In genomic region chr12:5912437-5913334, GRCh38 we compare ENCODE assay signal across 15 cellular contexts. TPM values are rescaled to one million over a fixed set of nuclear protein-coding genes. Genes with fewer than 3 reads are reported as not detected.
A peak's percentile ranks its signal among the peaks of the same experiment; 100 is the strongest.
DNase-seq lines count a peak whose midpoint lies in the region; ATAC-seq and TF ChIP-seq lines count a peak whose summit lies in the region.
"Had no signal": no experiment of that assay in that cellular context is flagged by ENCODE, and none has a peak within 500 bp of the region (broad histone marks: within the 10 kb centered on the region; RNA-seq: fewer than 3 reads in every experiment).

No MANE protein-coding gene starts in this region.

- intact Hi-C loops in MCF 10A (cut with micrococcal nuclease) (no loop called here), breast epithelium (cut with DNase I; ENCODE audit: low total_unique reads) (no loop called here), PC-3 (cut with micrococcal nuclease) (no loop called here), uterus (cut with DNase I; ENCODE audit: low total_unique reads) (no loop called here)

- POLR2A ChIA-PET in MCF 10A (lab: Yijun Ruan, JAX) (no interaction called here), PC-3 (lab: Charles Lee; ENCODE audit: unreplicated experiment) (no interaction called here)

- no peak overlapping the region for H3K27ac Mint-ChIP-seq in MCF 10A (ENCODE audit: low read depth, unreplicated experiment)
- H3K27ac Mint-ChIP-seq: activated naive CD4-positive, alpha-beta T cell treated with anti-CD3 and anti-CD28 coated beads, Interleukin-2, amount 10 ng/mL, durations not matched to agents 7 days and 5 days; IgD-negative memory B cell had no signal

- no peaks in the 10 kb centered on the region for H3K36me3 Mint-ChIP-seq in MCF 10A (ENCODE audit: insufficient read depth, unreplicated experiment)
- H3K36me3 Mint-ChIP-seq: activated naive CD4-positive, alpha-beta T cell treated with anti-CD3 and anti-CD28 coated beads, Interleukin-2, amount 10 ng/mL, durations not matched to agents 7 days and 5 days; IgD-negative memory B cell had no signal

- H3K9me2 ChIP-seq in PC-3 (replicated peaks; ENCODE audit: low read length): no peaks in the 10 kb centered on the region

- no peak overlapping the region for H3K4me2 ChIP-seq in PC-3 (ENCODE audit: low read length)

- no peaks in the 10 kb centered on the region for H3K79me2 ChIP-seq in PC-3 (ENCODE audit: low read length)

- H3K9ac ChIP-seq in PC-3 (ENCODE audit: low read length): no peak overlapping the region

- no peak for TF ChIP-seq POLR2A in breast epithelium (IDR thresholded peaks at IDR 0.05)
- no peak for TF ChIP-seq POLR2A in uterus (IDR thresholded peaks at IDR 0.05)

- no peak overlapping the region for H3K4me3 Mint-ChIP-seq in MCF 10A (ENCODE audit: unreplicated experiment)
- H3K4me3 Mint-ChIP-seq: activated naive CD4-positive, alpha-beta T cell treated with anti-CD3 and anti-CD28 coated beads, Interleukin-2, amount 10 ng/mL, durations not matched to agents 7 days and 5 days; IgD-negative memory B cell had no signal

- H3K9me3 ChIP-seq in breast epithelium: no peaks in the 10 kb centered on the region
- no peaks in the 10 kb centered on the region for H3K9me3 ChIP-seq in PC-3 (ENCODE audit: low read length)
- no peaks in the 10 kb centered on the region for H3K9me3 ChIP-seq in uterus
- H3K9me3 ChIP-seq: heart right ventricle had no signal

- no peaks in the 10 kb centered on the region for H3F3A ChIP-seq in PC-3 (ENCODE audit: low read length, unreplicated experiment)

- TF ChIP-seq CTCF in MCF 10A (IDR thresholded peaks at IDR 0.05; ENCODE audit: unreplicated experiment): peak; percentile 16
- no peak for TF ChIP-seq CTCF in breast epithelium (IDR thresholded peaks at IDR 0.05)
- peak; percentile 48 for TF ChIP-seq CTCF in PC-3 (conservative IDR thresholded peaks at IDR 0.05; ENCODE audit: low read depth, low read length)
- TF ChIP-seq CTCF in foreskin keratinocyte (conservative IDR thresholded peaks at IDR 0.05): peak; percentile 24
- no peak for TF ChIP-seq CTCF in uterus (IDR thresholded peaks at IDR 0.05)

- H3K4me1 ChIP-seq in breast epithelium (no peaks in the 10 kb centered on the region), PC-3 (ENCODE audit: insufficient read depth, low read length) (no peaks in the 10 kb centered on the region), foreskin keratinocyte (no peaks in the 10 kb centered on the region), uterus (no peaks in the 10 kb centered on the region)
- H3K4me1 ChIP-seq: heart right ventricle had no signal

- no peaks in the 10 kb centered on the region for H3K9me3 Mint-ChIP-seq in MCF 10A (ENCODE audit: unreplicated experiment)
- H3K9me3 Mint-ChIP-seq: activated naive CD4-positive, alpha-beta T cell treated with anti-CD3 and anti-CD28 coated beads, Interleukin-2, amount 10 ng/mL, durations not matched to agents 7 days and 5 days had no signal

- H4K20me1 ChIP-seq in PC-3 (ENCODE audit: low read length): no peaks in the 10 kb centered on the region

- H3K4me3 ChIP-seq in breast epithelium: no peak overlapping the region
- no peak overlapping the region for H3K4me3 ChIP-seq in PC-3 (ENCODE audit: low read length)
- no peak overlapping the region for H3K4me3 ChIP-seq in uterus
- H3K4me3 ChIP-seq: heart right ventricle had no signal

- ATAC-seq in PC-3 (no peak), foreskin keratinocyte (no peak), HG03432 (IDR thresholded peaks at IDR 0.05; ENCODE audit: unreplicated experiment) (no peak)
- ATAC-seq: heart right ventricle had no signal

- no peaks in the 10 kb centered on the region for H3K4me1 Mint-ChIP-seq in MCF 10A (ENCODE audit: insufficient read depth, unreplicated experiment)
- H3K4me1 Mint-ChIP-seq: activated naive CD4-positive, alpha-beta T cell treated with anti-CD3 and anti-CD28 coated beads, Interleukin-2, amount 10 ng/mL, durations not matched to agents 7 days and 5 days; IgD-negative memory B cell had no signal

- H3K27ac ChIP-seq in breast epithelium (no peak overlapping the region), PC-3 (ENCODE audit: low read length) (no peak overlapping the region), foreskin keratinocyte (no peak overlapping the region), uterus (no peak overlapping the region)
- H3K27ac ChIP-seq: heart right ventricle had no signal

- BruUV-seq in MCF 10A (replicated peaks; lab: Mats Ljungman, UMichigan) (no TSS peak), PC-3 (replicated peaks; lab: Mats Ljungman, UMichigan) (no TSS peak)

- H3K27me3 Mint-ChIP-seq in MCF 10A (ENCODE audit: insufficient read depth, unreplicated experiment): no peaks in the 10 kb centered on the region

- DNase-seq in MCF 10A (ENCODE audit: unreplicated experiment) (peak; percentile 12), breast epithelium (ENCODE audit: low spot score in 2 of 2) (no peak), PC-3 (peak; percentile 7), foreskin keratinocyte (no peak), ureter (ENCODE audit: low spot score) (peak; percentile 27), uterus (no peak), COR-L47 (lab: John Stamatoyannopoulos, UW) (no peak)
- DNase-seq: activated CD4-positive, alpha-beta T cell treated with anti-CD3 and anti-CD28 coated beads, Interleukin-2, amount 50 U/mL, for 1 hour; activated naive CD4-positive, alpha-beta T cell treated with anti-CD3 and anti-CD28 coated beads, Interleukin-2, amount 10 ng/mL, durations not matched to agents 7 days and 5 days; AML-193; dermis blood vessel endothelial cell; heart right ventricle; SIG-M5 had no signal

- no peaks in the 10 kb centered on the region for H3K27me3 ChIP-seq in breast epithelium
- peaks cover 69% of the 10 kb centered on the region for H3K27me3 ChIP-seq in PC-3 (ENCODE audit: low read length)
- H3K27me3 ChIP-seq in foreskin keratinocyte: no peaks in the 10 kb centered on the region
- H3K27me3 ChIP-seq in uterus: no peaks in the 10 kb centered on the region

- H3K36me3 ChIP-seq in breast epithelium: no peaks in the 10 kb centered on the region
- H3K36me3 ChIP-seq in PC-3 (ENCODE audit: low read depth, low read length): no peaks in the 10 kb centered on the region
- no peaks in the 10 kb centered on the region for H3K36me3 ChIP-seq in uterus

- no peak overlapping the region for H2AFZ ChIP-seq in PC-3 (ENCODE audit: low read length)

- CTCF ChIA-PET in MCF 10A (lab: Yijun Ruan, JAX): interaction anchor here (0.7 kb wide), 1 partner anchor 18 kb away, joined by 3 read pairs; no protein-coding TSS in a partner anchor
- CTCF ChIA-PET in PC-3 (lab: Charles Lee): no interaction called here

RNA-seq across cellular contexts. Expression of gene ANO2, which starts 32.4 kb away (rescaled TPM):
- total RNA-seq in MCF 10A (2022) (not detected in 2 replicates), breast epithelium (10 to 100 TPM in 2 of 3 donors, 1 to 10 TPM in 1; 5.0 to 33.1 (median 16.8) TPM), PC-3 (2014; rRNA removed) (not detected in 2 replicates), foreskin keratinocyte (not detected in 2 replicates), ureter (4.2 TPM), uterus (10 to 100 TPM in 2 of 4 donors, 1 to 10 TPM in 1, under 1 TPM in 1; 0.59 to 51.7 (median 15.1) TPM)
- polyA plus RNA-seq in foreskin keratinocyte: 0.04 TPM in 1 of 2 replicates, not detected in the other
- polyA plus RNA-seq: IgD-negative memory B cell had no signal

Comparison
In these comparisons a context has a peak if more than half of its experiments do, and no peak if none do; other contexts are left out.
1. DNase-seq: peak in MCF 10A (single experiment), PC-3 (single experiment) and ureter (single experiment); none in breast epithelium (0 of 2), foreskin keratinocyte (0 of 2), uterus (0 of 2) and COR-L47 (single experiment).
2. CTCF ChIP-seq: peak in MCF 10A (single experiment), PC-3 (single experiment) and foreskin keratinocyte (single experiment); none in breast epithelium (0 of 3) and uterus (0 of 4).